In the genomic region with DNA sequence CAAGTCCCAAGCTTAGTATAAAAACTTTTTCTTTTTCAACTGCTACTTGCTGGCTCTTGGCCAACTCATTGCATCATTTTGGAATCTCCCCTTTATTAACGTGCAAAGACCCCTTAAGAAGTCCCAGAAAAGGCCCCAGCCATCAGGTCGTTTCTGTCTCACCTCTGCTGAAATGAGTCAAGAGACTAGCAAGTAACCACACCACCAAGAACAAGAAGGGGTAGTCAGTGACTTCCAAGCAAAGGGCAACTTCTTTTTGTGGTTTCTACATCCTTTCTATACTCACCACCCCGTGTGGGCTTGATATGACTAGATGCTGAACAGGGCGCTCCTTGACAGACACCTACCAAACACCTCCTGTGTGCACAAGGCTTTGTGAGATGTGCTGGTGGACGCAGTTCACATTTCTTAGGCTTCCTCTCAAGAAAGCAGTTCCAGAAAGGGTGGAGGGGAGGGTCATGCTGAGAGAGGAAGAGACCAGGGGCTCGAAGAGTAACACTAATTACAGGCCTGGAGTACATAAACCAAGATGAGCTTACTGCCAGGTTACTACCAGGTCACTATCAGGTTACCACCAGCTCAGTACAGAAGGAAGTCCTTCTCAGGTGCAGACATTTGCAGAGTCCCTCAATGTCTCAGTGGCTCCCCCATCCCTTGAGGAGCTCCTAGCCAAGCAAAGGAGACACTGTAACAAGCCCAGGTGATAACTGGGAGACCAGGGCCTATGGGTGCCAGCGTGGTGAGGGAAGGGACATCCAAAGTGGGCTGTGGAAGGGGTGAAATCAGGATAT, we compare ENCODE assay signal across 9 cellular contexts. TPM values are rescaled to one million over a fixed set of nuclear protein-coding genes. Genes with fewer than 3 reads are reported as not detected.
DNase-seq lines count a peak whose midpoint lies in the region; ATAC-seq, FAIRE-seq and TF ChIP-seq lines count a peak whose summit lies in the region.
"Had no signal": no experiment of that assay in that cellular context is flagged by ENCODE, and none has a peak within 500 bp of the region (broad histone marks: within the 10 kb centered on the region; RNA-seq: fewer than 3 reads in every experiment).

No MANE protein-coding gene starts in this region.

- no peak for FAIRE-seq in urothelium cell line (lab: Jason Lieb, UNC)

- no peak for TF ChIP-seq POLR2A in erythroblast (IDR thresholded peaks at IDR 0.05; ENCODE audit: low read length)

- H3K27me3 Mint-ChIP-seq in CD4-positive, alpha-beta T cell, result peaks cover 10% of the 10 kb centered on the region
- H3K27me3 Mint-ChIP-seq in MCF 10A (ENCODE audit: insufficient read depth, unreplicated experiment), result no peaks in the 10 kb centered on the region

- peak overlapping the region; percentile 64 for H3K27ac Mint-ChIP-seq in CD4-positive, alpha-beta T cell
- H3K27ac Mint-ChIP-seq in MCF 10A (ENCODE audit: low read depth, unreplicated experiment), result no peak overlapping the region

- intact Hi-C loops in CD4-positive, alpha-beta T cell (cut with DNase I, micrococcal nuclease), result no loop called here
- intact Hi-C loops in MCF 10A (cut with micrococcal nuclease), result no loop called here

- ATAC-seq in CD4-positive, alpha-beta T cell (ENCODE audit: poor library complexity), result peak; percentile 73
- ATAC-seq in GM19467 (IDR thresholded peaks at IDR 0.05; ENCODE audit: unreplicated experiment), result peak; percentile 86
- peak; percentile 87 for ATAC-seq in HG03439 (IDR thresholded peaks at IDR 0.05; ENCODE audit: unreplicated experiment)

- no TSS peak for BruUV-seq in MCF 10A (replicated peaks; lab: Mats Ljungman, UMichigan)

- no peaks in the 10 kb centered on the region for H3K9me3 ChIP-seq in CD4-positive, alpha-beta T cell (ENCODE audit: control insufficient read depth, low read length)
- H3K9me3 ChIP-seq: prostate gland had no signal

- POLR2A ChIA-PET in CD4-positive, alpha-beta T cell (lab: Charles Lee), result interaction anchor here (1.0 kb wide), 1 partner anchor 19 kb away, joined by 3 read pairs; a partner anchor contains a TSS
- POLR2A ChIA-PET in MCF 10A (lab: Yijun Ruan, JAX), result no interaction called here

- no peaks in the 10 kb centered on the region for H3K27me3 ChIP-seq in CD4-positive, alpha-beta T cell (ENCODE audit: control insufficient read depth, insufficient read depth, low read length)
- no peaks in the 10 kb centered on the region for H3K27me3 ChIP-seq in brain microvascular endothelial cell (replicated peaks)

- peak in 3 of 10 experiments; percentile 17 to 23 (median 17) for DNase-seq in CD4-positive, alpha-beta T cell
- peak; percentile 24 for DNase-seq in activated T-helper 9 cell treated with anti-CD3 and anti-CD28 coated beads, Interleukin-2, amount 50 U/mL, for 16 hours (ENCODE audit: low read depth)
- DNase-seq in urothelium cell line (ENCODE audit: low spot score), result no peak
- no peak for DNase-seq in erythroblast (lab: John Stamatoyannopoulos, UW)
- no peak for DNase-seq in brain microvascular endothelial cell
- no peak for DNase-seq in MCF 10A (ENCODE audit: unreplicated experiment)

- no peak overlapping the region for H3K4me3 ChIP-seq in brain microvascular endothelial cell (ENCODE audit: low read depth, low read length)
- H3K4me3 ChIP-seq: prostate gland had no signal

- in situ Hi-C loops in brain microvascular endothelial cell (cut with HindIII; ENCODE audit: low pct_ligation_motif_present, low sequenced_read_pairs), result no loop called here

- H3K4me1 Mint-ChIP-seq in CD4-positive, alpha-beta T cell (ENCODE audit: low read depth), result peaks cover 45% of the 10 kb centered on the region
- H3K4me1 Mint-ChIP-seq in MCF 10A (ENCODE audit: insufficient read depth, unreplicated experiment), result no peaks in the 10 kb centered on the region

- peaks cover 11% of the 10 kb centered on the region for H3K9me3 Mint-ChIP-seq in CD4-positive, alpha-beta T cell
- H3K9me3 Mint-ChIP-seq in MCF 10A (ENCODE audit: unreplicated experiment), result peaks cover 35% of the 10 kb centered on the region

- TF ChIP-seq CTCF in CD4-positive, alpha-beta T cell (IDR thresholded peaks at IDR 0.05), result no peak
- TF ChIP-seq CTCF in brain microvascular endothelial cell (IDR thresholded peaks at IDR 0.05; ENCODE audit: low read depth, low read length, missing control alignments), result no peak
- no peak for TF ChIP-seq CTCF in MCF 10A (IDR thresholded peaks at IDR 0.05; ENCODE audit: unreplicated experiment)

- no peaks in the 10 kb centered on the region for H3K36me3 Mint-ChIP-seq in CD4-positive, alpha-beta T cell (ENCODE audit: low read depth)
- peaks cover 6% of the 10 kb centered on the region for H3K36me3 Mint-ChIP-seq in MCF 10A (ENCODE audit: insufficient read depth, unreplicated experiment)

- H3K27ac ChIP-seq in CD4-positive, alpha-beta T cell (ENCODE audit: low read depth, low read length), result no peak overlapping the region
- H3K27ac ChIP-seq in brain microvascular endothelial cell, result no peak overlapping the region
- H3K27ac ChIP-seq: prostate gland had no signal

- peak overlapping the region; percentile 49 for H3K4me3 Mint-ChIP-seq in CD4-positive, alpha-beta T cell
- no peak overlapping the region for H3K4me3 Mint-ChIP-seq in MCF 10A (ENCODE audit: unreplicated experiment)

- no peaks in the 10 kb centered on the region for H3K36me3 ChIP-seq in brain microvascular endothelial cell (replicated peaks)
- H3K36me3 ChIP-seq: prostate gland had no signal

- CTCF ChIA-PET in CD4-positive, alpha-beta T cell (lab: Charles Lee), result interaction anchor here (1.2 kb wide), 1 partner anchor 46 kb away, joined by 3 read pairs; no protein-coding TSS in a partner anchor
- CTCF ChIA-PET in MCF 10A (lab: Yijun Ruan, JAX), result no interaction called here

RNA-seq across cellular contexts. Expression of a gene that starts 19.3 kb away (rescaled TPM):
- 1 to 10 TPM; 2.0 to 2.1 TPM for total RNA-seq in CD4-positive, alpha-beta T cell
- total RNA-seq in MCF 10A (2022), result not detected in 2 replicates
